In genomic region chr3:139694542-139694941, GRCh38 we compare ENCODE assay signal across 14 cellular contexts. TPM values are rescaled to one million over a fixed set of nuclear protein-coding genes. Genes with fewer than 3 reads are reported as not detected.
DNase-seq lines count a peak whose midpoint lies in the region; ATAC-seq and TF ChIP-seq lines count a peak whose summit lies in the region.
"Had no signal": no experiment of that assay in that cellular context is flagged by ENCODE, and none has a peak within 500 bp of the region (broad histone marks: within the 10 kb centered on the region; RNA-seq: fewer than 3 reads in every experiment).

No MANE protein-coding gene starts in this region.

- H3K27ac ChIP-seq in MM.1S (ENCODE audit: low read length) (no peak overlapping the region), testis (no peak overlapping the region)

- no peak overlapping the region for H3K9ac ChIP-seq in MM.1S (ENCODE audit: low read length)

- H3K4me1 ChIP-seq in MM.1S (ENCODE audit: low read length), result no peaks in the 10 kb centered on the region
- no peaks in the 10 kb centered on the region for H3K4me1 ChIP-seq in testis
- H3K4me1 ChIP-seq: HAP-1 had no signal

- H3K9me2 ChIP-seq in MM.1S (replicated peaks; ENCODE audit: insufficient read depth, low read length), result no peaks in the 10 kb centered on the region

- peak; percentile 42 for DNase-seq in MM.1S
- DNase-seq in NCI-H526 treated with DMSO at 0.1 percent for 48 hours (lab: John Stamatoyannopoulos, UW), result peak; percentile 28
- DNase-seq in kidney tubule cell (ENCODE audit: low spot score), result peak; percentile 10
- no peak for DNase-seq in testis
- no peak for DNase-seq in hippocampal formation (lab: John Stamatoyannopoulos, UW)
- DNase-seq: CD4-positive, alpha-beta memory T cell; COR-L47; DMS153; DND-41; GOT3; HFFc6 had no signal

- H3K4me3 ChIP-seq in MM.1S (ENCODE audit: low read length), result no peak overlapping the region
- no peak overlapping the region for H3K4me3 ChIP-seq in testis
- H3K4me3 ChIP-seq: HAP-1 had no signal

- WGBS in testis, 2 donors, result 71 to 93% methylated on average over 1 of the region's 1 CpG

- no peak overlapping the region for H2AFZ ChIP-seq in MM.1S (ENCODE audit: low read length)

- no peaks in the 10 kb centered on the region for H3K9me3 ChIP-seq in MM.1S (replicated peaks; ENCODE audit: insufficient read depth, low read length)
- H3K9me3 ChIP-seq in testis, result no peaks in the 10 kb centered on the region
- H3K9me3 ChIP-seq: HAP-1 had no signal

- H3K4me2 ChIP-seq in MM.1S (ENCODE audit: low read depth, low read length), result no peak overlapping the region

- H3K27me3 ChIP-seq in MM.1S (replicated peaks; ENCODE audit: insufficient read depth, low read length) (no peaks in the 10 kb centered on the region), testis (no peaks in the 10 kb centered on the region)

- no peaks in the 10 kb centered on the region for H4K20me1 ChIP-seq in MM.1S (ENCODE audit: insufficient read depth, low read length)

- intact Hi-C loops in testis (cut with DNase I; ENCODE audit: low total_unique reads), result no loop called here

- TF ChIP-seq CTCF in MM.1S (IDR thresholded peaks at IDR 0.05; ENCODE audit: low read length), result no peak
- TF ChIP-seq CTCF in testis (IDR thresholded peaks at IDR 0.05), result no peak

- ATAC-seq in HG03342 (IDR thresholded peaks at IDR 0.05; ENCODE audit: unreplicated experiment), result no peak

- H3K79me2 ChIP-seq in MM.1S (ENCODE audit: low read length), result no peaks in the 10 kb centered on the region

- no peaks in the 10 kb centered on the region for H3K36me3 ChIP-seq in MM.1S (replicated peaks; ENCODE audit: insufficient read depth, low read length)
- H3K36me3 ChIP-seq in testis (ENCODE audit: low read depth, missing control alignments), result no peaks in the 10 kb centered on the region
- H3K36me3 ChIP-seq: HAP-1 had no signal

- no peak for TF ChIP-seq POLR2A in testis (IDR thresholded peaks at IDR 0.05)

- H3F3A ChIP-seq in MM.1S (ENCODE audit: insufficient read depth, low read length), result no peaks in the 10 kb centered on the region

RNA-seq across cellular contexts. Expression of gene NMNAT3, which starts 16.8 kb away (rescaled TPM):
- 10 to 100 TPM; 21.1 to 23.9 TPM for total RNA-seq in testis
- 76.5 TPM for polyA plus RNA-seq in testis (ENCODE audit: insufficient read depth, low read depth, low replicate concordance)
- total RNA-seq: A172 had no signal

Comparison
In these comparisons a context has a peak if more than half of its experiments do, and no peak if none do; other contexts are left out.
1. DNase-seq: peak in MM.1S (single experiment), NCI-H526 treated with DMSO at 0.1 percent for 48 hours (single experiment) and kidney tubule cell (single experiment); none in testis (single experiment) and hippocampal formation (0 of 2).